Comparison of ENCODE assay signal across 18 cellular contexts in the genomic region with DNA sequence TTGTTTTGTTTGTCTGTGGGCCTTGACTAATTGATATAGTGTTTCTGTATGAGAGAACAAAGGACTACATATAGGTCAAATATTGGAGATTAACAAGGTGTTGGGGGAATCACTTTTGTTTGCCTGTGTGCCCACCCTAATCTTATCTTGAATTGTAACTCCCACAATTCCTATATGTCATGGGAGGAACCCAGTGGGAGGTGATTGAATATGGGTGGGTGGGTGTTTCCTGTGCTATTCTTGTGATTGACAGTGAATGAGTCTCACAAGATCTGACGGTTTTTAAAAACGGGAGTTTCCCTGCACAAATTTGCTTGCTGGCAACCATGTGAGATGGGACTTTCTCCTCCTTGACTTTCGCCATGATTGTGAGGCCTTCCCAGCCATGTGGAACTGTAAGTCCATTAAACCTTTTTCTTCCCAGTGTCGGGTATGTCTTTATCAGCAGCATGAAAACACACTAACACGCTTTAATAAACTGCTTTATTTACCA.
A peak's percentile ranks its signal among the peaks of the same experiment; 100 is the strongest.
DNase-seq lines count a peak whose midpoint lies in the region; ATAC-seq, FAIRE-seq and TF ChIP-seq lines count a peak whose summit lies in the region.
"Had no signal": no experiment of that assay in that cellular context is flagged by ENCODE, and none has a peak within 500 bp of the region (broad histone marks: within the 10 kb centered on the region; RNA-seq: fewer than 3 reads in every experiment).

No MANE protein-coding gene starts in this region.

- H3K9me2 ChIP-seq in OCI-LY7 (ENCODE audit: insufficient read depth, low read length): no peaks in the 10 kb centered on the region

- H2AFZ ChIP-seq in OCI-LY7 (ENCODE audit: low read length): no peak overlapping the region
- H2AFZ ChIP-seq: parathyroid adenoma had no signal

- H3K27me3 ChIP-seq in WERI-Rb-1 (ENCODE audit: insufficient read depth, low read depth, severe bottlenecking) (no peaks in the 10 kb centered on the region), pancreas (no peaks in the 10 kb centered on the region)
- H3K27me3 ChIP-seq: transverse colon had no signal

- DNase-seq in WERI-Rb-1 (no peak), pancreas (no peak), NCI-H345 treated with DMSO at 0.1 percent for 48 hours (lab: John Stamatoyannopoulos, UW; ENCODE audit: unreplicated experiment) (no peak), OCI-LY7 (ENCODE audit: low spot score) (no peak), NCI-H526 (lab: John Stamatoyannopoulos, UW) (no peak)
- DNase-seq: activated T-cell treated with anti-CD3 and anti-CD28 coated beads, Interleukin-2, amount 50 U/mL, for 48 hours; endodermal cell; islet precursor cell; naive B cell; stimulated activated CD4-positive, alpha-beta T cell treated with anti-CD3 and anti-CD28 coated beads, Interleukin-1b, Interleukin-23, amount 100 ng/mL, for 48 hours; stimulated activated naive CD4-positive, alpha-beta T cell treated with Interleukin-2 at 50 U/mL for 16 hours had no signal

- H3K27ac ChIP-seq in WERI-Rb-1 (peak overlapping the region; percentile 43), pancreas (peak overlapping the region in 3 of 4 donors; percentile 35 to 53 (median 50)), OCI-LY7 (ENCODE audit: low read depth, low read length, poor library complexity, severe bottlenecking) (no peak overlapping the region)
- H3K27ac ChIP-seq: parathyroid adenoma, transverse colon had no signal

- no peaks in the 10 kb centered on the region for H4K20me1 ChIP-seq in OCI-LY7 (ENCODE audit: insufficient read depth, low read length)

- H3K4me1 ChIP-seq in pancreas (no peaks in the 10 kb centered on the region), OCI-LY7 (ENCODE audit: insufficient read depth, low read length, poor library complexity, severe bottlenecking) (no peaks in the 10 kb centered on the region)
- H3K4me1 ChIP-seq: parathyroid adenoma had no signal

- POLR2A ChIA-PET in OCI-LY7 (lab: Charles Lee): no interaction called here

- H3K79me2 ChIP-seq in OCI-LY7 (ENCODE audit: insufficient read depth, low read depth, low read length): no peaks in the 10 kb centered on the region
- H3K79me2 ChIP-seq: parathyroid adenoma had no signal

- WGBS in pancreas, 2 donors: 75% methylated on average over 5 of the region's 5 CpGs

- H3K9me3 ChIP-seq in WERI-Rb-1 (ENCODE audit: severe bottlenecking) (no peaks in the 10 kb centered on the region), pancreas (no peaks in the 10 kb centered on the region), OCI-LY7 (ENCODE audit: low read length) (no peaks in the 10 kb centered on the region)
- H3K9me3 ChIP-seq: transverse colon had no signal

- ATAC-seq in GM18868 (IDR thresholded peaks at IDR 0.05; ENCODE audit: unreplicated experiment) (peak; percentile 50), HG03039 (IDR thresholded peaks at IDR 0.05; ENCODE audit: unreplicated experiment) (peak; percentile 53), pancreas (no peak)
- ATAC-seq: activated CD4-positive, CD25-positive, alpha-beta regulatory T cell treated with anti-CD3 and anti-CD28 coated beads, Interleukin-2, amount 50 U/mL, for 24 hours; Panc1 had no signal

- no TSS peak for BruUV-seq in OCI-LY7 (replicated peaks; lab: Mats Ljungman, UMichigan)

- no peak overlapping the region for H3K4me2 ChIP-seq in OCI-LY7 (ENCODE audit: low read length)

- no peak overlapping the region for H3K4me3 ChIP-seq in WERI-Rb-1 (ENCODE audit: low read depth, low read length)
- no peak overlapping the region for H3K4me3 ChIP-seq in pancreas
- no peak overlapping the region for H3K4me3 ChIP-seq in OCI-LY7 (ENCODE audit: low read depth, low read length, poor library complexity, severe bottlenecking)
- H3K4me3 ChIP-seq: transverse colon had no signal

- H3K36me3 ChIP-seq in WERI-Rb-1 (no peaks in the 10 kb centered on the region), pancreas (no peaks in the 10 kb centered on the region), OCI-LY7 (ENCODE audit: insufficient read depth, low read length) (no peaks in the 10 kb centered on the region)
- H3K36me3 ChIP-seq: transverse colon had no signal

- CTCF ChIA-PET in OCI-LY7 (lab: Charles Lee; ENCODE audit: unreplicated experiment): no interaction called here

- TF ChIP-seq CTCF in WERI-Rb-1 (IDR thresholded peaks at IDR 0.05; ENCODE audit: low read depth, low read length): no peak
- no peak for TF ChIP-seq CTCF in pancreas (IDR thresholded peaks at IDR 0.05)
- TF ChIP-seq CTCF in OCI-LY7 (conservative IDR thresholded peaks at IDR 0.05; ENCODE audit: low read length): no peak

- intact Hi-C loops in pancreas (cut with DNase I) (no loop called here), OCI-LY7 (cut with micrococcal nuclease; ENCODE audit: unreplicated experiment) (no loop called here)

- FAIRE-seq in pancreas (lab: Jason Lieb, UNC): no peak
- FAIRE-seq: colon had no signal

Comparison
In these comparisons a context has a peak if more than half of its experiments do, and no peak if none do; other contexts are left out.
1. ATAC-seq: peak in GM18868 (single experiment) and HG03039 (single experiment); none in pancreas (0 of 4).